16 cellular contexts compared by ENCODE assay signal in genomic region chr4:22794731-22795130, GRCh38.
DNase-seq lines count a peak whose midpoint lies in the region; FAIRE-seq and TF ChIP-seq lines count a peak whose summit lies in the region.
"Had no signal": no experiment of that assay in that cellular context is flagged by ENCODE, and none has a peak within 500 bp of the region (broad histone marks: within the 10 kb centered on the region; RNA-seq: fewer than 3 reads in every experiment).

No MANE protein-coding gene starts in this region.

- H3K4me1 ChIP-seq in H1 (replicated peaks in 1 of 4; ENCODE audit: control insufficient read depth in 3 of 4, insufficient read depth in 4 of 4, low read length in 3 of 4) = no peaks in the 10 kb centered on the region
- H3K4me1 ChIP-seq in neuronal stem cell (ENCODE audit: control insufficient read depth in 2 of 2, insufficient read depth in 1 of 2, low read depth in 1 of 2, low read length in 2 of 2) = peaks cover 0 to 2% of the 10 kb centered on the region in 2 donors

- H3K56ac ChIP-seq in H1 (replicated peaks; ENCODE audit: insufficient read length, low read depth, low read length) = no peak overlapping the region

- no peaks in the 10 kb centered on the region for H4K20me1 ChIP-seq in H1 (replicated peaks in 1 of 2; ENCODE audit: control insufficient read depth in 1 of 2, insufficient read depth in 2 of 2, low read length in 2 of 2)

- H3K9me3 ChIP-seq in H1 (ENCODE audit: insufficient read depth in 2 of 2, low read depth in 1 of 2, low read length in 1 of 2) (no peaks in the 10 kb centered on the region), neuronal stem cell (replicated peaks in 1 of 2; ENCODE audit: control insufficient read depth in 2 of 2, insufficient read depth in 1 of 2, low read depth in 1 of 2, low read length in 2 of 2) (no peaks in the 10 kb centered on the region)

- no peak overlapping the region for H2BK120ac ChIP-seq in H1 (replicated peaks; ENCODE audit: low read depth, low read length)
- H2BK120ac ChIP-seq in neuronal stem cell (ENCODE audit: low read depth, low read length) = no peak overlapping the region

- no peak overlapping the region for H3K4me3 ChIP-seq in H1 (ENCODE audit: extremely low read depth in 1 of 4, insufficient read depth in 2 of 4, low read depth in 3 of 4, low read length in 4 of 4)
- no peak overlapping the region for H3K4me3 ChIP-seq in neuronal stem cell (ENCODE audit: low read length in 2 of 2)

- H4K5ac ChIP-seq in H1 (ENCODE audit: insufficient read length, low read depth, low read length) = no peak overlapping the region

- H2AFZ ChIP-seq in H1 (ENCODE audit: low read length) (peak overlapping the region; percentile 52; the same call in 1 of the 2 replicates), neuronal stem cell (ENCODE audit: low read length) (peak overlapping the region; percentile 3)

- TF ChIP-seq CTCF in H1 (IDR thresholded peaks at IDR 0.05; ENCODE audit: control extremely low read depth in 1 of 3, insufficient read depth in 1 of 3, low read depth in 1 of 3, low read length in 3 of 3) = no peak

- no peak overlapping the region for H3K4ac ChIP-seq in H1 (replicated peaks; ENCODE audit: insufficient read length, low read depth, low read length)
- no peak overlapping the region for H3K4ac ChIP-seq in neuronal stem cell (ENCODE audit: low read length)

- no peak overlapping the region for H3K18ac ChIP-seq in H1 (ENCODE audit: extremely low read depth, low read length)
- H3K18ac ChIP-seq in neuronal stem cell (ENCODE audit: low read length) = no peak overlapping the region

- H3K4me2 ChIP-seq in H1 (ENCODE audit: insufficient read depth in 1 of 2, low read depth in 2 of 2, low read length in 2 of 2) (no peak overlapping the region), neuronal stem cell (ENCODE audit: insufficient read depth, low read length, poor library complexity, severe bottlenecking) (no peak overlapping the region)

- H2BK12ac ChIP-seq in H1 (ENCODE audit: low read depth, low read length) (no peak overlapping the region), neuronal stem cell (ENCODE audit: low read length) (no peak overlapping the region)

- no peak for FAIRE-seq in H1 (lab: Jason Lieb, UNC)
- FAIRE-seq: GM12892 had no signal

- no peak overlapping the region for H2AK5ac ChIP-seq in H1 (ENCODE audit: low read depth, low read length)
- H2AK5ac ChIP-seq in neuronal stem cell (ENCODE audit: low read depth, low read length) = no peak overlapping the region

- H4K8ac ChIP-seq in H1 (ENCODE audit: extremely low read depth, insufficient read depth, low read length) (no peak overlapping the region), neuronal stem cell (ENCODE audit: low read depth, low read length) (no peak overlapping the region)

- H3K27ac ChIP-seq in H1 (ENCODE audit: low read depth, low read length) (no peak overlapping the region), neuronal stem cell (replicated peaks; ENCODE audit: low read length) (no peak overlapping the region)

- H3K14ac ChIP-seq in H1 (ENCODE audit: insufficient read length) (no peak overlapping the region), neuronal stem cell (ENCODE audit: low read length) (no peak overlapping the region)

- TF ChIP-seq RAD21 in H1 (IDR thresholded peaks at IDR 0.05 in 1 of 2, conservative IDR thresholded peaks at IDR 0.05 in 1 of 2; ENCODE audit: low read depth in 2 of 2, low read length in 2 of 2) = no peak

- H4K91ac ChIP-seq in H1 (replicated peaks; ENCODE audit: insufficient read length, low read length) (no peak overlapping the region), neuronal stem cell (ENCODE audit: low read depth, low read length, poor library complexity) (no peak overlapping the region)

- peak; percentile 6 for DNase-seq in NCI-H748 (lab: John Stamatoyannopoulos, UW; ENCODE audit: unreplicated experiment)
- DNase-seq in NCI-H748 treated with DMSO at 0.1 percent for 48 hours (lab: John Stamatoyannopoulos, UW) = no peak
- no peak for DNase-seq in H1 (ENCODE audit: low read depth in 1 of 2, low spot score in 2 of 2)
- DNase-seq in neuronal stem cell (ENCODE audit: low spot score) = no peak
- DNase-seq in nucleus accumbens (lab: John Stamatoyannopoulos, UW) = no peak
- no peak for DNase-seq in NCI-H1048 (lab: John Stamatoyannopoulos, UW)
- DNase-seq: C1 segment of cervical spinal cord; Calu3; CD4-positive, alpha-beta memory T cell; COR-L47; DMS53; DMS79 treated with DMSO at 0.1 percent for 48 hours; GOT3; H7; HCEC 1CT had no signal

- H2BK5ac ChIP-seq in H1 (ENCODE audit: low read depth, low read length) (no peak overlapping the region), neuronal stem cell (ENCODE audit: low read length) (no peak overlapping the region)

- CTCF ChIA-PET in H1 (lab: Charles Lee; ENCODE audit: partially characterized antibody) = no interaction called here

- POLR2A ChIA-PET in H1 (lab: Charles Lee; ENCODE audit: partially characterized antibody) = no interaction called here

- H2BK15ac ChIP-seq in H1 (ENCODE audit: low read length) (no peak overlapping the region), neuronal stem cell (ENCODE audit: low read length) (no peak overlapping the region)

- no peak overlapping the region for H2BK20ac ChIP-seq in H1 (ENCODE audit: low read length)

- no peak for TF ChIP-seq EP300 in H1 (IDR thresholded peaks at IDR 0.05; ENCODE audit: borderline replicate concordance in 1 of 2, low read depth in 2 of 2, low read length in 2 of 2)

- TF ChIP-seq POLR2A in H1 (IDR thresholded peaks at IDR 0.05; ENCODE audit: control extremely low read depth in 1 of 2, low read depth in 2 of 2, low read length in 2 of 2) = no peak

- 88% methylated on average over 5 of the region's 5 CpGs; no CpG with 5 or more reads in 1 of the 2 experiments for WGBS in H1 (ENCODE audit: extremely low coverage in 1 of 2, insufficient coverage in 1 of 2, insufficient read length in 1 of 2, insufficient replicate concordance in 2 of 2, low coverage in 1 of 2, low lambda C conversion rate in 2 of 2, missing lambda C conversion rate in 1 of 2), 2 experiments
- no CpG with 5 or more reads among the region's 5 CpGs for WGBS in neuronal stem cell (ENCODE audit: extremely low coverage in 2 of 2, insufficient read length in 2 of 2, insufficient replicate concordance in 1 of 2), 2 donors

- H3K9ac ChIP-seq in H1 (replicated peaks in 1 of 4; ENCODE audit: extremely low read depth in 1 of 4, low read depth in 3 of 4, low read length in 3 of 4) (no peak overlapping the region), neuronal stem cell (ENCODE audit: low read depth, low read length, poor library complexity) (no peak overlapping the region)

- no peaks in the 10 kb centered on the region for H3K79me2 ChIP-seq in H1 (ENCODE audit: control insufficient read depth in 1 of 2, insufficient read depth in 2 of 2, low read length in 2 of 2)

- no peak overlapping the region for H3K23ac ChIP-seq in H1 (ENCODE audit: insufficient read length)
- H3K23ac ChIP-seq in neuronal stem cell (ENCODE audit: low read depth, low read length, poor library complexity) = no peak overlapping the region

- H3K79me1 ChIP-seq in H1 (ENCODE audit: low read depth, low read length) = no peaks in the 10 kb centered on the region
- H3K79me1 ChIP-seq in neuronal stem cell (ENCODE audit: low read depth, low read length) = no peaks in the 10 kb centered on the region

- H3K27me3 ChIP-seq in H1 (replicated peaks in 1 of 4; ENCODE audit: control insufficient read depth in 3 of 4, extremely low read depth in 1 of 4, insufficient read depth in 3 of 4, low read length in 3 of 4) = no peaks in the 10 kb centered on the region
- no peaks in the 10 kb centered on the region for H3K27me3 ChIP-seq in neuronal stem cell (ENCODE audit: control insufficient read depth in 3 of 3, insufficient read depth in 3 of 3, low read depth in 1 of 3, low read length in 3 of 3)

- no peaks in the 10 kb centered on the region for H3K23me2 ChIP-seq in H1 (ENCODE audit: low read depth, low read length)

- H3K36me3 ChIP-seq in H1 (ENCODE audit: control insufficient read depth in 2 of 4, insufficient read depth in 4 of 4, low read length in 3 of 4) = no peaks in the 10 kb centered on the region
- H3K36me3 ChIP-seq in neuronal stem cell (replicated peaks in 1 of 2; ENCODE audit: control insufficient read depth in 2 of 2, insufficient read depth in 2 of 2, low read length in 2 of 2) = no peaks in the 10 kb centered on the region

TF ChIP-seq in H1, 55 proteins besides CTCF, POLR2A, EP300 and RAD21 (continues in another document):
- TF ChIP-seq SP1 (IDR thresholded peaks at IDR 0.05; ENCODE audit: low read depth, low read length) (no peak), CTBP2 (IDR thresholded peaks at IDR 0.05; ENCODE audit: borderline replicate concordance, insufficient read depth, insufficient read length, low read length) (no peak), GABPA (IDR thresholded peaks at IDR 0.05; ENCODE audit: borderline replicate concordance, insufficient read depth, low read length) (no peak), RNF2 (IDR thresholded peaks at IDR 0.05; ENCODE audit: borderline replicate concordance, low read depth, low read length, missing control alignments, poor library complexity, severe bottlenecking) (no peak), POLR2AphosphoS5 (IDR thresholded peaks at IDR 0.05; ENCODE audit: low read depth, low read length) (no peak), MAX (IDR thresholded peaks at IDR 0.05) (no peak), CHD1 (IDR thresholded peaks at IDR 0.05; ENCODE audit: low read depth, low read length) (no peak), SIRT6 (IDR thresholded peaks at IDR 0.05; ENCODE audit: low read length) (no peak), CBX8 (IDR thresholded peaks at IDR 0.05; ENCODE audit: borderline replicate concordance, low read depth, low read length) (no peak), BCL11A (IDR thresholded peaks at IDR 0.05; ENCODE audit: low read depth in 2 of 2, low read length in 2 of 2) (no peak), RXRA (IDR thresholded peaks at IDR 0.05; ENCODE audit: insufficient read depth, low read depth, low read length) (no peak), TAF7 (optimal IDR thresholded peaks at IDR 0.05; ENCODE audit: borderline replicate concordance, low read depth, low read length) (no peak), BRCA1 (IDR thresholded peaks at IDR 0.05; ENCODE audit: low read depth, low read length) (no peak), USF2 (IDR thresholded peaks at IDR 0.05; ENCODE audit: low read length) (no peak), NRF1 (IDR thresholded peaks at IDR 0.05; ENCODE audit: low read depth, low read length) (no peak)
